Comparison of ENCODE assay signal across 20 cellular contexts in the genomic region with DNA sequence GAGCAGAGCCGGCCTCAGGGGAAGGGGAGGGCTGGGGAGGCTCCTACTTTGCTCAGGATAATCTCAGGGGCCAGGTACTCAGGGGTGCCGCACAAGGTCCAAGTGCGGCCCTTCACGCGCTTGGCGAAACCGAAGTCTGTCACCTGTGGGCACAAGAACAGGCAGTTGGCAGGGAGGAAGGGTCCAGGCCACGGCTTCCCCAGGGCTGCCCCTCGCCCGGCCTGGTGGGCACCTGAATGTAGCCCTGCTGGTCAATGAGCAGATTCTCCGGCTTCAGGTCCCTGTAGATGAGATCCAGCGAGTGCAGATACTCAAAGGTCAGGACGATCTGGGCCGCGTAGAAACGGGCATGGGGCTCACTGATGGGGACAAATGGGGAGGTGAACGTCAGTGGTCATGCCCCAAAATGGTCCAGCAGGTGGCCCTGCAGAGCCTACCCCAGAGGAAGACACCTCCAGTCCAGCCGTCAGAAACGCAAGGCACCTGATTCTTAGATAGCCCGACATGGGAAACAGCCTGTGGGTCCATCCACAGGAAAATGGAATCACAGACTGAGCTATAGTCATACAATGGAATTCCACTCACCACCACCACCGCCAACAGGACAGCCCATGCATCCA. TPM values are rescaled to one million over a fixed set of nuclear protein-coding genes. Genes with fewer than 3 reads are reported as not detected.
DNase-seq lines count a peak whose midpoint lies in the region; ATAC-seq and TF ChIP-seq lines count a peak whose summit lies in the region.
"Had no signal": no experiment of that assay in that cellular context is flagged by ENCODE, and none has a peak within 500 bp of the region (broad histone marks: within the 10 kb centered on the region; RNA-seq: fewer than 3 reads in every experiment).

No MANE protein-coding gene starts in this region.

- H3K79me2 ChIP-seq in PC-9 (ENCODE audit: low read depth) (no peaks in the 10 kb centered on the region), osteoblast (ENCODE audit: insufficient read depth, low read length) (no peaks in the 10 kb centered on the region)

- peaks cover 3% of the 10 kb centered on the region for H3K9me3 Mint-ChIP-seq in stimulated activated effector memory CD8-positive, alpha-beta T cell treated with anti-CD3 and anti-CD28 coated beads, Interleukin-12 subunit alpha, Interleukin-12 subunit beta, amount 100 ng/mL, for 72 hours
- H3K9me3 Mint-ChIP-seq in T-cell: peaks cover 0 to 7% (median 0%) of the 10 kb centered on the region in 3 donors

- no peak for DNase-seq in GM13977 (ENCODE audit: low spot score)
- DNase-seq in PC-9: no peak
- DNase-seq in esophagus muscularis mucosa (ENCODE audit: extremely low spot score): no peak
- DNase-seq in osteoblast (ENCODE audit: insufficient read length, low spot score, missing footprints): peak; percentile 73
- no peak for DNase-seq in stimulated activated effector memory CD8-positive, alpha-beta T cell treated with anti-CD3 and anti-CD28 coated beads, Interleukin-12 subunit alpha, Interleukin-12 subunit beta, amount 100 ng/mL, for 72 hours (ENCODE audit: low spot score in 2 of 2)
- DNase-seq in T-cell: no peak
- no peak for DNase-seq in activated naive CD4-positive, alpha-beta T cell (lab: John Stamatoyannopoulos, UW)
- DNase-seq: activated CD4-positive, CD25-positive, alpha-beta regulatory T cell; activated naive CD8-positive, alpha-beta T cell treated with anti-CD3 and anti-CD28 coated beads, Interleukin-2, amount 10 ng/mL, durations not matched to agents 7 days and 5 days; CD8-positive, alpha-beta T cell; kidney; naive B cell; NCI-H2029; SJCRH30 had no signal

- BruUV-seq in PC-9 (replicated peaks; lab: Mats Ljungman, UMichigan): no TSS peak

- no peaks in the 10 kb centered on the region for H3K9me2 ChIP-seq in PC-9 (ENCODE audit: insufficient read depth)

- no peak overlapping the region for H2AFZ ChIP-seq in PC-9
- no peak overlapping the region for H2AFZ ChIP-seq in osteoblast (ENCODE audit: low read length)

- H3K4me2 ChIP-seq in PC-9 (no peak overlapping the region), osteoblast (ENCODE audit: insufficient read depth, low read length) (no peak overlapping the region)
- H3K4me2 ChIP-seq: smooth muscle cell had no signal

- H4K20me1 ChIP-seq in PC-9 (ENCODE audit: insufficient read depth) (no peaks in the 10 kb centered on the region), osteoblast (ENCODE audit: insufficient read depth, low read length) (no peaks in the 10 kb centered on the region)

- 81% methylated on average over 15 of the region's 21 CpGs for WGBS in esophagus muscularis mucosa

- H3K36me3 Mint-ChIP-seq in stimulated activated effector memory CD8-positive, alpha-beta T cell treated with anti-CD3 and anti-CD28 coated beads, Interleukin-12 subunit alpha, Interleukin-12 subunit beta, amount 100 ng/mL, for 72 hours: peaks cover 42% of the 10 kb centered on the region
- peaks cover 15% of the 10 kb centered on the region for H3K36me3 Mint-ChIP-seq in T-cell
- H3K36me3 Mint-ChIP-seq: naive B cell had no signal

- H3K27ac ChIP-seq in PC-9 (no peak overlapping the region), esophagus muscularis mucosa (replicated peaks in 1 of 4) (no peak overlapping the region), osteoblast (ENCODE audit: low read depth, low read length) (no peak overlapping the region)
- H3K27ac ChIP-seq: SJCRH30 had no signal

- no peak for TF ChIP-seq EP300 in esophagus muscularis mucosa (IDR thresholded peaks at IDR 0.05)

- in situ Hi-C loops in GM13977 (cut with MboI; ENCODE audit: low pct_unique_long_range_greater_than_20kb, low sequenced_read_pairs, unreplicated experiment): no loop called here

- CTCF ChIA-PET in PC-9 (lab: Charles Lee): no interaction called here
- CTCF ChIA-PET in T-cell (lab: Charles Lee): no interaction called here

- no peaks in the 10 kb centered on the region for H3K27me3 Mint-ChIP-seq in T-cell
- H3K27me3 Mint-ChIP-seq: activated naive CD8-positive, alpha-beta T cell treated with anti-CD3 and anti-CD28 coated beads, Interleukin-2, amount 10 ng/mL, durations not matched to agents 7 days and 5 days; naive B cell had no signal

- TF ChIP-seq CTCF in GM13977 (IDR thresholded peaks at IDR 0.05; ENCODE audit: extremely low read depth, insufficient read depth, missing control alignments): peak; percentile 14
- peak; percentile 43 for TF ChIP-seq CTCF in PC-9 (conservative IDR thresholded peaks at IDR 0.05)
- TF ChIP-seq CTCF in esophagus muscularis mucosa (IDR thresholded peaks at IDR 0.05): peak in 2 of 3 experiments; percentile 21 to 26
- TF ChIP-seq CTCF in osteoblast (IDR thresholded peaks at IDR 0.05; ENCODE audit: extremely low read depth, low read depth, low read length): peak; percentile 26

- H3K27me3 ChIP-seq in PC-9 (ENCODE audit: insufficient read depth, low read depth) (no peaks in the 10 kb centered on the region), esophagus muscularis mucosa (no peaks in the 10 kb centered on the region), osteoblast (ENCODE audit: insufficient read depth, low read length) (no peaks in the 10 kb centered on the region)
- H3K27me3 ChIP-seq: SJCRH30 had no signal

- H3K4me1 Mint-ChIP-seq in stimulated activated effector memory CD8-positive, alpha-beta T cell treated with anti-CD3 and anti-CD28 coated beads, Interleukin-12 subunit alpha, Interleukin-12 subunit beta, amount 100 ng/mL, for 72 hours: peaks cover 7% of the 10 kb centered on the region
- peaks cover 0 to 7% (median 2%) of the 10 kb centered on the region in 3 donors for H3K4me1 Mint-ChIP-seq in T-cell

- H3K36me3 ChIP-seq in PC-9 (ENCODE audit: low read depth): peaks cover 4% of the 10 kb centered on the region; the same call in 1 of the 2 replicates
- peaks cover 51 to 76% (median 67%) of the 10 kb centered on the region in 4 donors for H3K36me3 ChIP-seq in esophagus muscularis mucosa
- H3K36me3 ChIP-seq in osteoblast (ENCODE audit: insufficient read depth, low read length): peaks cover 44% of the 10 kb centered on the region

- H3K9me3 ChIP-seq in PC-9 (ENCODE audit: insufficient read depth, low read depth) (peaks cover 8% of the 10 kb centered on the region; the same call in 1 of the 2 replicates), esophagus muscularis mucosa (peaks cover 0 to 10% (median 7%) of the 10 kb centered on the region in 4 donors), osteoblast (ENCODE audit: low read depth, low read length) (peaks cover 6% of the 10 kb centered on the region)

- H3F3A ChIP-seq in PC-9 (ENCODE audit: insufficient read depth, low read depth): peaks cover 34% of the 10 kb centered on the region; the same call in 1 of the 2 replicates

- TF ChIP-seq POLR2A in esophagus muscularis mucosa (IDR thresholded peaks at IDR 0.05; ENCODE audit: low read depth): no peak

- no peak overlapping the region for H3K4me3 Mint-ChIP-seq in stimulated activated effector memory CD8-positive, alpha-beta T cell treated with anti-CD3 and anti-CD28 coated beads, Interleukin-12 subunit alpha, Interleukin-12 subunit beta, amount 100 ng/mL, for 72 hours
- H3K4me3 Mint-ChIP-seq in T-cell: no peak overlapping the region
- H3K4me3 Mint-ChIP-seq: activated naive CD8-positive, alpha-beta T cell treated with anti-CD3 and anti-CD28 coated beads, Interleukin-2, amount 10 ng/mL, durations not matched to agents 7 days and 5 days; CD8-positive, alpha-beta T cell had no signal

- intact Hi-C loops in PC-9 (cut with micrococcal nuclease; ENCODE audit: unreplicated experiment): no loop called here
- intact Hi-C loops in esophagus muscularis mucosa (cut with DNase I): no loop called here

- peaks cover 10% of the 10 kb centered on the region for H3K4me1 ChIP-seq in PC-9 (replicated peaks; ENCODE audit: insufficient read depth)
- H3K4me1 ChIP-seq in esophagus muscularis mucosa: peaks cover 0 to 8% (median 3%) of the 10 kb centered on the region in 4 donors
- H3K4me1 ChIP-seq in osteoblast (ENCODE audit: insufficient read depth, low read length): peaks cover 8% of the 10 kb centered on the region
- H3K4me1 ChIP-seq: SJCRH30 had no signal

- no peak overlapping the region for H3K27ac Mint-ChIP-seq in stimulated activated effector memory CD8-positive, alpha-beta T cell treated with anti-CD3 and anti-CD28 coated beads, Interleukin-12 subunit alpha, Interleukin-12 subunit beta, amount 100 ng/mL, for 72 hours
- H3K27ac Mint-ChIP-seq in T-cell: no peak overlapping the region
- H3K27ac Mint-ChIP-seq: activated naive CD8-positive, alpha-beta T cell treated with anti-CD3 and anti-CD28 coated beads, Interleukin-2, amount 10 ng/mL, durations not matched to agents 7 days and 5 days; CD8-positive, alpha-beta T cell had no signal

- no peak for ATAC-seq in stimulated activated effector memory CD8-positive, alpha-beta T cell treated with anti-CD3 and anti-CD28 coated beads, Interleukin-12 subunit alpha, Interleukin-12 subunit beta, amount 100 ng/mL, for 72 hours
- no peak for ATAC-seq in T-cell (replicated peaks in 1 of 4)
- ATAC-seq in GM18870 (IDR thresholded peaks at IDR 0.05; ENCODE audit: unreplicated experiment): no peak
- ATAC-seq: CD8-positive, alpha-beta T cell had no signal

- H3K4me3 ChIP-seq in PC-9 (no peak overlapping the region), esophagus muscularis mucosa (no peak overlapping the region), osteoblast (ENCODE audit: insufficient read depth, low read length) (no peak overlapping the region)
- H3K4me3 ChIP-seq: SJCRH30, smooth muscle cell had no signal

- POLR2A ChIA-PET in PC-9 (lab: Charles Lee; ENCODE audit: unreplicated experiment): no interaction called here
- POLR2A ChIA-PET in T-cell (lab: Charles Lee): no interaction called here

RNA-seq across cellular contexts. Expression of gene SAMD1, which starts 7.1 kb away (rescaled TPM):
- total RNA-seq in PC-9 (2021) (50.3 and 54.7 TPM in 2 replicates), esophagus muscularis mucosa (10 to 100 TPM; 24.1 to 75.6 (median 48.8) TPM), osteoblast (16.2 and 27.9 TPM in 2 replicates), T-cell (10 to 100 TPM; 38.9 to 75.0 (median 59.2) TPM)

RNA-seq across cellular contexts. Expression of gene C19orf67, which starts 12.1 kb away (rescaled TPM):
- total RNA-seq in PC-9 (2021): not detected in 2 replicates
- total RNA-seq in esophagus muscularis mucosa: not detected
- total RNA-seq in osteoblast: not detected in 2 replicates
- total RNA-seq in T-cell: under 1 TPM in 3 of 5 donors, not detected in 2; 0.53 to 0.98 (median 0.58) TPM
- total RNA-seq: activated naive CD8-positive, alpha-beta T cell treated with anti-CD3 and anti-CD28 coated beads, Interleukin-2, amount 10 ng/mL, durations not matched to agents 7 days and 5 days; CD8-positive, alpha-beta T cell; dermis microvascular lymphatic vessel endothelial cell; glomerular endothelial cell; kidney; LHCN-M2; SJCRH30; smooth muscle cell; temporal lobe had no signal

RNA-seq across cellular contexts. Expression of gene PRKACA, which starts 19.9 kb away (rescaled TPM):
- total RNA-seq in PC-9 (2021): 62.0 and 82.8 TPM in 2 replicates
- total RNA-seq in esophagus muscularis mucosa: 100 to 1,000 TPM in 2 of 4 donors, 10 to 100 TPM in 2; 76.0 to 125 (median 93.3) TPM
- 45.6 and 56.3 TPM in 2 replicates for total RNA-seq in osteoblast
- total RNA-seq in T-cell: 10 to 100 TPM; 43.0 to 53.5 (median 48.9) TPM

RNA-seq across cellular contexts. Expression of gene MISP3, which starts 25.1 kb away (rescaled TPM):
- total RNA-seq in PC-9 (2021): 6.7 and 10.5 TPM in 2 replicates
- total RNA-seq in esophagus muscularis mucosa: 10 to 100 TPM in 1 of 4 donors, 1 to 10 TPM in 3; 1.5 to 11.1 (median 7.6) TPM
- 0.59 and 1.1 TPM in 2 replicates for total RNA-seq in osteoblast
- total RNA-seq in T-cell: 1 to 10 TPM in 3 of 5 donors, under 1 TPM in 2; 0.28 to 2.0 (median 1.1) TPM

RNA-seq across cellular contexts. Expression of gene PALM3, which starts 35.8 kb away (rescaled TPM):
- total RNA-seq in PC-9 (2021) (25.0 and 28.8 TPM in 2 replicates), esophagus muscularis mucosa (under 1 TPM in 2 of 4 donors, not detected in 2; 0.32 to 0.42 TPM), osteoblast (not detected in 2 replicates), T-cell (under 1 TPM in 2 of 5 donors, not detected in 3; 0.16 to 0.39 TPM)
- total RNA-seq: activated naive CD8-positive, alpha-beta T cell treated with anti-CD3 and anti-CD28 coated beads, Interleukin-2, amount 10 ng/mL, durations not matched to agents 7 days and 5 days; CD8-positive, alpha-beta T cell; glomerular endothelial cell; smooth muscle cell had no signal
